Comparison of ENCODE assay signal across 8 cellular contexts in the genomic region with DNA sequence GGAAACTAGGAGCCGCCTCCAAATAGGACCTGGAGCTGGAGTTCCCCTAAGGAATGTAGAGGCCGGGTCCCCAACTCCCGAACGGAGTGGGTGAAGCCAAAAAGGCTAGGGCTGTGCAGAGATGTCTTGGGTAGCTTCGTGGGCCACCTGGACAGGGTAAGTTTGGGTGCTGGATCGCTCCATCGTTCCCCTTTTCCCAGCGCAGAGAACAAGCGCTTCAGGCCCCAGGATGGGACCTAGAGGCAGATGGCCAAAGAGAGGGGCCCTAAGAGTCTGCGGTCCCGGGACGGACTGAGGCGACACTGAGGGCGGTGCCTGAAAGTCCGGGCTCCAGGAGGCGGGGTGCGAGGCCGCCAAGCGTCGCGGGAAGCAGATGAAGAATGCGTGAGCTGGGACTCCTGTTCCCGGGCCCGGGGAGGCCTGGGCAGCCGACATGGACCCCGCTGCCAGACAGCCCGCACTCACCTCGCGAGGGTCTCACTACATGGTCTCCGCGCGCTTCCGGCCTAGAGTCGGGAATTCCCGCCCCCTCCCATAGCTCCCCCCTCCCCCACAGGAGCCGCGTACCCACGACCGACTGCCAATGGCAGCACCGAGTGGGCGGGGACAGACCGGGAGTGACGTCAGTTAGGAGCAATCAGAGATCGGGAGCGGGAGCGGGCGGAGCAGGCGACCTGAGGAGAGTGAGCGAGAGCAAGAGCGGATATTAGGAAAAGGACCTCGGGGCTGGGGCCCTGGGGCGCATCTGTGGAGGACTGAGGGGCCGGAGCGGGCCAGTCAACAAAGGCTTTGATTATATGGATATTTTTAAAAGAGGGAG. TPM values are rescaled to one million over a fixed set of nuclear protein-coding genes. Genes with fewer than 3 reads are reported as not detected.
DNase-seq lines count a peak whose midpoint lies in the region; ATAC-seq and TF ChIP-seq lines count a peak whose summit lies in the region.

A gene with protein sequence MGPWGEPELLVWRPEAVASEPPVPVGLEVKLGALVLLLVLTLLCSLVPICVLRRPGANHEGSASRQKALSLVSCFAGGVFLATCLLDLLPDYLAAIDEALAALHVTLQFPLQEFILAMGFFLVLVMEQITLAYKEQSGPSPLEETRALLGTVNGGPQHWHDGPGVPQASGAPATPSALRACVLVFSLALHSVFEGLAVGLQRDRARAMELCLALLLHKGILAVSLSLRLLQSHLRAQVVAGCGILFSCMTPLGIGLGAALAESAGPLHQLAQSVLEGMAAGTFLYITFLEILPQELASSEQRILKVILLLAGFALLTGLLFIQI (minus strand): TSS at position 508 of the 820 bp plus-strand sequence. CDS start 822 bp downstream, outside the sequence.

- no peaks in the 10 kb centered on the region for H3K27me3 ChIP-seq in kidney epithelial cell (ENCODE audit: control insufficient read depth, insufficient read depth, low read length)

- peak; percentile 48 for ATAC-seq in GM19035 (IDR thresholded peaks at IDR 0.05; ENCODE audit: unreplicated experiment)
- ATAC-seq in HG03442 (IDR thresholded peaks at IDR 0.05; ENCODE audit: unreplicated experiment): peak; percentile 44

- H3K4me3 ChIP-seq in AG09309 (ENCODE audit: control insufficient read depth, low read depth, low read length) (peak within 1 kb of the TSS; percentile 81), kidney epithelial cell (ENCODE audit: low read depth, low read length) (peak within 1 kb of the TSS; percentile 77)

- no peaks in the 10 kb centered on the region for H3K36me3 ChIP-seq in kidney epithelial cell (ENCODE audit: control insufficient read depth, insufficient read depth, low read length)

- peak; percentile 80 for DNase-seq in AG09309 (ENCODE audit: low read depth)
- peak; percentile 82 for DNase-seq in NCI-H524 treated with DMSO at 0.1 percent for 48 hours (lab: John Stamatoyannopoulos, UW)
- DNase-seq in activated CD4-positive, alpha-beta T cell treated with anti-CD3 and anti-CD28 coated beads for 24 hours (ENCODE audit: low read depth in 2 of 2): peak; percentile 94 to 97
- peak; percentile 96 to 97 for DNase-seq in cerebellar nuclear complex (lab: John Stamatoyannopoulos, UW)
- DNase-seq in kidney epithelial cell (ENCODE audit: low read depth): no peak
- peak; percentile 98 for DNase-seq in stimulated activated CD4-positive, alpha-beta T cell treated with anti-CD3 and anti-CD28 coated beads, Interleukin-15, amount 100 ng/mL, for 24 hours

- TF ChIP-seq CTCF in AG09309 (IDR thresholded peaks at IDR 0.05; ENCODE audit: control insufficient read depth, insufficient read depth, low read depth, low read length, missing control alignments) (no peak), kidney epithelial cell (IDR thresholded peaks at IDR 0.05; ENCODE audit: insufficient read depth, low read length, poor library complexity, severe bottlenecking) (no peak)

RNA-seq across cellular contexts. Expression of the gene that starts here (rescaled TPM):
- total RNA-seq in kidney epithelial cell: 219 and 246 TPM in 2 replicates
